1 cellular context compared by ENCODE assay signal in the genomic region with DNA sequence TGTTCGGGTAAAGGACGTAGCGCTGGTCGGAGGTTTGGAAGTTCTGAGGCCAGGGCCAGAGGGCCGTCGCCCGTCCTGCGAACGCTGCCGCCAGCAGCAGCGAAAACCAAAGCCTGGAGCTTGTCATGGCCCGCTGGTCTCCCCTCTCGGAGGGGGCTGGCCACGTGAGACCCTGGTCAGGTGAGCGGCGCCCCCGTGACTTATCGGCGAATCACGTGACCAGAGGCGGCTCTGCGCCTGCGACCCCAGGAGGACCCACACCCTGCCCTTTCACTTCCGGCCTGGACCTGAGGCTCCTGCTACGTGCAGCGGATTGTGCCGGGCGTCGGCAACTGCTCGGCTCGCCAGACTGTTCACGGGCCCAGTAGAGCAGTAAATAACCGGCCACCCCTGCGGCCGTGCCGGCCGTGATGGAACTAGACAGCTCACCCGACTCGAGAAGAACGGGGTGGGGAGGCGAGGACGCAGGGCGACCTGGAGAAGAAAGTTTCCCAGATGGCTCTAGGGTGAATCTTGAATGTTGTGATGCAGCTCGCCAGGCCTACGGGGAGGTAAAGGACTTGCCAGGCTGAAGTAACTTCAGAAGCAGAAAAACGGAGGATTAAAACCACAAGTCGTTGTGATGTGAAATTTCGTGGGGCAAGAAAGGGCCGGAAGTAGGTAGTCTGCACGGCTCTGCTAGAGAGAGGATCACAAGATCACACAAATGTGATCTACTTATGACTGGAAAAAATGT.
TF ChIP-seq lines count a peak whose summit lies in the region.

A gene (minus strand): TSS at position 169 of the 736 bp plus-strand sequence. CDS start 42 bp downstream, at position 127.

TF ChIP-seq in HepG2, 621 proteins besides CTCF, POLR2A, EP300 and RAD21 (continued from another document and continues in another):
- TF ChIP-seq, protein P1, sequence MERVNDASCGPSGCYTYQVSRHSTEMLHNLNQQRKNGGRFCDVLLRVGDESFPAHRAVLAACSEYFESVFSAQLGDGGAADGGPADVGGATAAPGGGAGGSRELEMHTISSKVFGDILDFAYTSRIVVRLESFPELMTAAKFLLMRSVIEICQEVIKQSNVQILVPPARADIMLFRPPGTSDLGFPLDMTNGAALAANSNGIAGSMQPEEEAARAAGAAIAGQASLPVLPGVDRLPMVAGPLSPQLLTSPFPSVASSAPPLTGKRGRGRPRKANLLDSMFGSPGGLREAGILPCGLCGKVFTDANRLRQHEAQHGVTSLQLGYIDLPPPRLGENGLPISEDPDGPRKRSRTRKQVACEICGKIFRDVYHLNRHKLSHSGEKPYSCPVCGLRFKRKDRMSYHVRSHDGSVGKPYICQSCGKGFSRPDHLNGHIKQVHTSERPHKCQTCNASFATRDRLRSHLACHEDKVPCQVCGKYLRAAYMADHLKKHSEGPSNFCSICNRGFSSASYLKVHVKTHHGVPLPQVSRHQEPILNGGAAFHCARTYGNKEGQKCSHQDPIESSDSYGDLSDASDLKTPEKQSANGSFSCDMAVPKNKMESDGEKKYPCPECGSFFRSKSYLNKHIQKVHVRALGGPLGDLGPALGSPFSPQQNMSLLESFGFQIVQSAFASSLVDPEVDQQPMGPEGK (CRISPR knock-in tag; IDR thresholded peaks at IDR 0.05): peak; percentile 93
- TF ChIP-seq NFYC (CRISPR knock-in tag; IDR thresholded peaks at IDR 0.05): peak; percentile 56
- TF ChIP-seq ZFP62 (CRISPR knock-in tag; IDR thresholded peaks at IDR 0.05): peak; percentile 42; the same call in 1 of the 2 replicates
- peak; percentile 90 for TF ChIP-seq ZSCAN31 (CRISPR knock-in tag; IDR thresholded peaks at IDR 0.05; ENCODE audit: low read depth)
- TF ChIP-seq MYC (CRISPR knock-in tag; IDR thresholded peaks at IDR 0.05; ENCODE audit: borderline replicate concordance): peak; percentile 93
- TF ChIP-seq ZNF788 (CRISPR knock-in tag; IDR thresholded peaks at IDR 0.05; ENCODE audit: borderline replicate concordance): peak; percentile 98
- TF ChIP-seq ZSCAN30 (CRISPR knock-in tag; IDR thresholded peaks at IDR 0.05): peak; percentile 79
- TF ChIP-seq ZNF552 (CRISPR knock-in tag; IDR thresholded peaks at IDR 0.05; ENCODE audit: borderline replicate concordance): peak; percentile 82
- TF ChIP-seq POLR2AphosphoS2 (IDR thresholded peaks at IDR 0.05; ENCODE audit: low read depth, low read length): no peak; the same call in 1 of the 2 replicates
- TF ChIP-seq, protein P2, sequence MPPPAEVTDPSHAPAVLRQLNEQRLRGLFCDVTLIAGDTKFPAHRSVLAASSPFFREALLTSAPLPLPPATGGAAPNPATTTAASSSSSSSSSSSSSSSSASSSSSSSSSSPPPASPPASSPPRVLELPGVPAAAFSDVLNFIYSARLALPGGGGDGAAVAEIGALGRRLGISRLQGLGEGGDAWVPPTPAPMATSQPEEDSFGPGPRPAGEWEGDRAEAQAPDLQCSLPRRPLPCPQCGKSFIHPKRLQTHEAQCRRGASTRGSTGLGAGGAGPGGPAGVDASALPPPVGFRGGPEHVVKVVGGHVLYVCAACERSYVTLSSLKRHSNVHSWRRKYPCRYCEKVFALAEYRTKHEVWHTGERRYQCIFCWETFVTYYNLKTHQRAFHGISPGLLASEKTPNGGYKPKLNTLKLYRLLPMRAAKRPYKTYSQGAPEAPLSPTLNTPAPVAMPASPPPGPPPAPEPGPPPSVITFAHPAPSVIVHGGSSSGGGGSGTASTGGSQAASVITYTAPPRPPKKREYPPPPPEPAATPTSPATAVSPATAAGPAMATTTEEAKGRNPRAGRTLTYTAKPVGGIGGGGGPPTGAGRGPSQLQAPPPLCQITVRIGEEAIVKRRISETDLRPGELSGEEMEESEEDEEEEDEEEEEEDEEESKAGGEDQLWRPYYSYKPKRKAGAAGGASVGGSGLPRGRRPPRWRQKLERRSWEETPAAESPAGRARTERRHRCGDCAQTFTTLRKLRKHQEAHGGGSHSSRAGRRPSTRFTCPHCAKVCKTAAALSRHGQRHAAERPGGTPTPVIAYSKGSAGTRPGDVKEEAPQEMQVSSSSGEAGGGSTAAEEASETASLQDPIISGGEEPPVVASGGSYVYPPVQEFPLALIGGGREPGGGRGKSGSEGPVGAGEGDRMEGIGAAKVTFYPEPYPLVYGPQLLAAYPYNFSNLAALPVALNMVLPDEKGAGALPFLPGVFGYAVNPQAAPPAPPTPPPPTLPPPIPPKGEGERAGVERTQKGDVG (CRISPR knock-in tag; IDR thresholded peaks at IDR 0.05; ENCODE audit: borderline replicate concordance): peak; percentile 69; the same call in 1 of the 2 replicates
- TF ChIP-seq, protein P3, sequence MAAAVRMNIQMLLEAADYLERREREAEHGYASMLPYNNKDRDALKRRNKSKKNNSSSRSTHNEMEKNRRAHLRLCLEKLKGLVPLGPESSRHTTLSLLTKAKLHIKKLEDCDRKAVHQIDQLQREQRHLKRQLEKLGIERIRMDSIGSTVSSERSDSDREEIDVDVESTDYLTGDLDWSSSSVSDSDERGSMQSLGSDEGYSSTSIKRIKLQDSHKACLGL (CRISPR knock-in tag; IDR thresholded peaks at IDR 0.05): peak; percentile 39; the same call in 1 of the 2 replicates
- TF ChIP-seq, protein P4, sequence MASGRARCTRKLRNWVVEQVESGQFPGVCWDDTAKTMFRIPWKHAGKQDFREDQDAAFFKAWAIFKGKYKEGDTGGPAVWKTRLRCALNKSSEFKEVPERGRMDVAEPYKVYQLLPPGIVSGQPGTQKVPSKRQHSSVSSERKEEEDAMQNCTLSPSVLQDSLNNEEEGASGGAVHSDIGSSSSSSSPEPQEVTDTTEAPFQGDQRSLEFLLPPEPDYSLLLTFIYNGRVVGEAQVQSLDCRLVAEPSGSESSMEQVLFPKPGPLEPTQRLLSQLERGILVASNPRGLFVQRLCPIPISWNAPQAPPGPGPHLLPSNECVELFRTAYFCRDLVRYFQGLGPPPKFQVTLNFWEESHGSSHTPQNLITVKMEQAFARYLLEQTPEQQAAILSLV (CRISPR knock-in tag; IDR thresholded peaks at IDR 0.05; ENCODE audit: borderline replicate concordance): peak; percentile 95; the same call in 1 of the 2 replicates
- TF ChIP-seq CHCHD3 (CRISPR knock-in tag; IDR thresholded peaks at IDR 0.05): 0 out of 2 replicates have a peak, but pooled peaks have one; percentile 92
- TF ChIP-seq CCDC6 (CRISPR knock-in tag; IDR thresholded peaks at IDR 0.05): no peak; the same call in 1 of the 2 replicates
- peak; percentile 94 for TF ChIP-seq GTF2F1 (IDR thresholded peaks at IDR 0.05; ENCODE audit: low read length)
- TF ChIP-seq NBN (conservative IDR thresholded peaks at IDR 0.05): no peak
- TF ChIP-seq, protein P5, sequence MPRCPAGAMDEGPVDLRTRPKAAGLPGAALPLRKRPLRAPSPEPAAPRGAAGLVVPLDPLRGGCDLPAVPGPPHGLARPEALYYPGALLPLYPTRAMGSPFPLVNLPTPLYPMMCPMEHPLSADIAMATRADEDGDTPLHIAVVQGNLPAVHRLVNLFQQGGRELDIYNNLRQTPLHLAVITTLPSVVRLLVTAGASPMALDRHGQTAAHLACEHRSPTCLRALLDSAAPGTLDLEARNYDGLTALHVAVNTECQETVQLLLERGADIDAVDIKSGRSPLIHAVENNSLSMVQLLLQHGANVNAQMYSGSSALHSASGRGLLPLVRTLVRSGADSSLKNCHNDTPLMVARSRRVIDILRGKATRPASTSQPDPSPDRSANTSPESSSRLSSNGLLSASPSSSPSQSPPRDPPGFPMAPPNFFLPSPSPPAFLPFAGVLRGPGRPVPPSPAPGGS (CRISPR knock-in tag; IDR thresholded peaks at IDR 0.05): peak; percentile 90; the same call in 1 of the 2 replicates
- no peak for TF ChIP-seq ZNF775 (CRISPR knock-in tag; IDR thresholded peaks at IDR 0.05; ENCODE audit: borderline replicate concordance)
- TF ChIP-seq ZNF747 (CRISPR knock-in tag; IDR thresholded peaks at IDR 0.05; ENCODE audit: borderline replicate concordance): peak; percentile 88
- TF ChIP-seq MEIS2 (CRISPR knock-in tag; IDR thresholded peaks at IDR 0.05): peak; percentile 87; the same call in 1 of the 2 replicates
- TF ChIP-seq ESRRA (CRISPR knock-in tag; IDR thresholded peaks at IDR 0.05; ENCODE audit: low read depth): peak; percentile 51; the same call in 1 of the 2 replicates
- TF ChIP-seq TEAD3 (CRISPR knock-in tag; optimal IDR thresholded peaks at IDR 0.05; ENCODE audit: borderline replicate concordance): peak; percentile 80
- no peak for TF ChIP-seq U2AF1 (optimal IDR thresholded peaks at IDR 0.05; ENCODE audit: low read depth, low read length)
- peak; percentile 47 for TF ChIP-seq CEBPG (CRISPR knock-in tag; IDR thresholded peaks at IDR 0.05)
- TF ChIP-seq, protein P6, sequence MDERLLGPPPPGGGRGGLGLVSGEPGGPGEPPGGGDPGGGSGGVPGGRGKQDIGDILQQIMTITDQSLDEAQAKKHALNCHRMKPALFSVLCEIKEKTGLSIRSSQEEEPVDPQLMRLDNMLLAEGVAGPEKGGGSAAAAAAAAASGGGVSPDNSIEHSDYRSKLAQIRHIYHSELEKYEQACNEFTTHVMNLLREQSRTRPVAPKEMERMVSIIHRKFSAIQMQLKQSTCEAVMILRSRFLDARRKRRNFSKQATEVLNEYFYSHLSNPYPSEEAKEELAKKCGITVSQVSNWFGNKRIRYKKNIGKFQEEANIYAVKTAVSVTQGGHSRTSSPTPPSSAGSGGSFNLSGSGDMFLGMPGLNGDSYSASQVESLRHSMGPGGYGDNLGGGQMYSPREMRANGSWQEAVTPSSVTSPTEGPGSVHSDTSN (CRISPR knock-in tag; IDR thresholded peaks at IDR 0.05): no peak
- TF ChIP-seq TAF15 (IDR thresholded peaks at IDR 0.05; ENCODE audit: low read depth, low read length, poor library complexity, severe bottlenecking): peak; percentile 63
- TF ChIP-seq XRCC5 (optimal IDR thresholded peaks at IDR 0.05; ENCODE audit: low read length): no peak
- no peak for TF ChIP-seq MBNL3 (CRISPR knock-in tag; conservative IDR thresholded peaks at IDR 0.05)
- peak; percentile 80; the same call in 1 of the 2 replicates for TF ChIP-seq ZFP82 (CRISPR knock-in tag; IDR thresholded peaks at IDR 0.05; ENCODE audit: borderline replicate concordance)
- TF ChIP-seq PCBP2 (optimal IDR thresholded peaks at IDR 0.05; ENCODE audit: low read depth, low read length, poor library complexity, severe bottlenecking): no peak
- TF ChIP-seq, protein P7, sequence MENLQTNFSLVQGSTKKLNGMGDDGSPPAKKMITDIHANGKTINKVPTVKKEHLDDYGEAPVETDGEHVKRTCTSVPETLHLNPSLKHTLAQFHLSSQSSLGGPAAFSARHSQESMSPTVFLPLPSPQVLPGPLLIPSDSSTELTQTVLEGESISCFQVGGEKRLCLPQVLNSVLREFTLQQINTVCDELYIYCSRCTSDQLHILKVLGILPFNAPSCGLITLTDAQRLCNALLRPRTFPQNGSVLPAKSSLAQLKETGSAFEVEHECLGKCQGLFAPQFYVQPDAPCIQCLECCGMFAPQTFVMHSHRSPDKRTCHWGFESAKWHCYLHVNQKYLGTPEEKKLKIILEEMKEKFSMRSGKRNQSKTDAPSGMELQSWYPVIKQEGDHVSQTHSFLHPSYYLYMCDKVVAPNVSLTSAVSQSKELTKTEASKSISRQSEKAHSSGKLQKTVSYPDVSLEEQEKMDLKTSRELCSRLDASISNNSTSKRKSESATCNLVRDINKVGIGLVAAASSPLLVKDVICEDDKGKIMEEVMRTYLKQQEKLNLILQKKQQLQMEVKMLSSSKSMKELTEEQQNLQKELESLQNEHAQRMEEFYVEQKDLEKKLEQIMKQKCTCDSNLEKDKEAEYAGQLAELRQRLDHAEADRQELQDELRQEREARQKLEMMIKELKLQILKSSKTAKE (CRISPR knock-in tag; IDR thresholded peaks at IDR 0.05; ENCODE audit: borderline replicate concordance): no peak
- TF ChIP-seq JARID2 (CRISPR knock-in tag; IDR thresholded peaks at IDR 0.05; ENCODE audit: insufficient replicate concordance): peak; percentile 86
- TF ChIP-seq ZNF24 (IDR thresholded peaks at IDR 0.05): no peak
- no peak for TF ChIP-seq ZNF10 (CRISPR knock-in tag; IDR thresholded peaks at IDR 0.05; ENCODE audit: borderline replicate concordance, low read depth)
- no peak for TF ChIP-seq ZNF253 (CRISPR knock-in tag; IDR thresholded peaks at IDR 0.05; ENCODE audit: borderline replicate concordance)
- TF ChIP-seq TGIF2 (CRISPR knock-in tag; IDR thresholded peaks at IDR 0.05): peak; percentile 98
- no peak for TF ChIP-seq DNMT1 (CRISPR knock-in tag; IDR thresholded peaks at IDR 0.05)
- TF ChIP-seq ZNF350 (CRISPR knock-in tag; IDR thresholded peaks at IDR 0.05; ENCODE audit: borderline replicate concordance, low read depth): peak; percentile 97
- TF ChIP-seq ZNF761 (CRISPR knock-in tag; conservative IDR thresholded peaks at IDR 0.05): 0 out of 2 replicates have a peak, but pooled peaks have one; percentile 73
